Comparison of ENCODE assay signal across 13 cellular contexts in genomic region chr6:116447496-116448011, GRCh38. TPM values are rescaled to one million over a fixed set of nuclear protein-coding genes. Genes with fewer than 3 reads are reported as not detected.
DNase-seq lines count a peak whose midpoint lies in the region; ATAC-seq, FAIRE-seq and TF ChIP-seq lines count a peak whose summit lies in the region.
"Had no signal": no experiment of that assay in that cellular context is flagged by ENCODE, and none has a peak within 500 bp of the region (broad histone marks: within the 10 kb centered on the region; RNA-seq: fewer than 3 reads in every experiment).

No MANE protein-coding gene starts in this region.

- no peak overlapping the region for H4K91ac ChIP-seq in neuronal stem cell (ENCODE audit: low read depth, low read length, poor library complexity)

- H3K18ac ChIP-seq in neuronal stem cell (ENCODE audit: low read length), result no peak overlapping the region

- H3K79me1 ChIP-seq in neuronal stem cell (ENCODE audit: low read depth, low read length), result no peaks in the 10 kb centered on the region

- ATAC-seq in stimulated activated effector memory CD8-positive, alpha-beta T cell treated with anti-CD3 and anti-CD28 coated beads, Interleukin-12 subunit alpha, Interleukin-12 subunit beta, amount 100 ng/mL, for 72 hours, result peak; percentile 73
- no peak for ATAC-seq in GM18873 (IDR thresholded peaks at IDR 0.05; ENCODE audit: low FRiP score, unreplicated experiment)
- ATAC-seq: naive thymus-derived CD8-positive, alpha-beta T cell had no signal

- no peak overlapping the region for H2BK12ac ChIP-seq in neuronal stem cell (ENCODE audit: low read length)

- peak; percentile 79 for FAIRE-seq in RCC 7860 (lab: Jason Lieb, UNC)
- FAIRE-seq: GM19239 had no signal

- no peak overlapping the region for H3K14ac ChIP-seq in neuronal stem cell (ENCODE audit: low read length)

- H2BK5ac ChIP-seq in neuronal stem cell (ENCODE audit: low read length), result no peak overlapping the region

- WGBS in neuronal stem cell (ENCODE audit: extremely low coverage in 2 of 2, insufficient read length in 2 of 2, insufficient replicate concordance in 1 of 2), 2 donors, result no CpG with 5 or more reads among the region's 2 CpGs

- no peak overlapping the region for H4K8ac ChIP-seq in neuronal stem cell (ENCODE audit: low read depth, low read length)

- H2BK15ac ChIP-seq in neuronal stem cell (ENCODE audit: low read length), result no peak overlapping the region

- H3K27me3 ChIP-seq in neuronal stem cell (ENCODE audit: control insufficient read depth in 3 of 3, insufficient read depth in 3 of 3, low read depth in 1 of 3, low read length in 3 of 3), result no peaks in the 10 kb centered on the region
- H3K27me3 ChIP-seq: stomach had no signal

- H3K4ac ChIP-seq in neuronal stem cell (ENCODE audit: low read length), result no peak overlapping the region

- no peak overlapping the region for H2BK120ac ChIP-seq in neuronal stem cell (ENCODE audit: low read depth, low read length)

- no peak overlapping the region for H3K27ac ChIP-seq in neuronal stem cell (replicated peaks; ENCODE audit: low read length)
- H3K27ac ChIP-seq: 22Rv1 had no signal

- H3K4me2 ChIP-seq in neuronal stem cell (ENCODE audit: insufficient read depth, low read length, poor library complexity, severe bottlenecking), result no peak overlapping the region

- H3K9me3 Mint-ChIP-seq in stimulated activated effector memory CD8-positive, alpha-beta T cell treated with anti-CD3 and anti-CD28 coated beads, Interleukin-12 subunit alpha, Interleukin-12 subunit beta, amount 100 ng/mL, for 72 hours, result no peaks in the 10 kb centered on the region
- H3K9me3 Mint-ChIP-seq: IgD-negative memory B cell; naive thymus-derived CD8-positive, alpha-beta T cell had no signal

- H3K9ac ChIP-seq in neuronal stem cell (ENCODE audit: low read depth, low read length, poor library complexity), result no peak overlapping the region

- no peaks in the 10 kb centered on the region for H3K36me3 Mint-ChIP-seq in stimulated activated effector memory CD8-positive, alpha-beta T cell treated with anti-CD3 and anti-CD28 coated beads, Interleukin-12 subunit alpha, Interleukin-12 subunit beta, amount 100 ng/mL, for 72 hours
- H3K36me3 Mint-ChIP-seq: naive thymus-derived CD8-positive, alpha-beta T cell had no signal

- H3K4me3 ChIP-seq in fibroblast of pulmonary artery (replicated peaks; ENCODE audit: low read depth, low read length) (no peak overlapping the region), neuronal stem cell (ENCODE audit: low read length in 2 of 2) (no peak overlapping the region)
- H3K4me3 ChIP-seq: stomach had no signal

- no peak overlapping the region for H3K4me3 Mint-ChIP-seq in stimulated activated effector memory CD8-positive, alpha-beta T cell treated with anti-CD3 and anti-CD28 coated beads, Interleukin-12 subunit alpha, Interleukin-12 subunit beta, amount 100 ng/mL, for 72 hours
- H3K4me3 Mint-ChIP-seq: IgD-negative memory B cell; naive thymus-derived CD8-positive, alpha-beta T cell had no signal

- no peak overlapping the region for H3K27ac Mint-ChIP-seq in stimulated activated effector memory CD8-positive, alpha-beta T cell treated with anti-CD3 and anti-CD28 coated beads, Interleukin-12 subunit alpha, Interleukin-12 subunit beta, amount 100 ng/mL, for 72 hours
- H3K27ac Mint-ChIP-seq: IgD-negative memory B cell had no signal

- H3K9me3 ChIP-seq in neuronal stem cell (replicated peaks in 1 of 2; ENCODE audit: control insufficient read depth in 2 of 2, insufficient read depth in 1 of 2, low read depth in 1 of 2, low read length in 2 of 2), result no peaks in the 10 kb centered on the region
- H3K9me3 ChIP-seq: stomach had no signal

- no peak overlapping the region for H2AK5ac ChIP-seq in neuronal stem cell (ENCODE audit: low read depth, low read length)

- no peak overlapping the region for H2AFZ ChIP-seq in neuronal stem cell (ENCODE audit: low read length)

- peaks cover 35% of the 10 kb centered on the region for H3K4me1 Mint-ChIP-seq in stimulated activated effector memory CD8-positive, alpha-beta T cell treated with anti-CD3 and anti-CD28 coated beads, Interleukin-12 subunit alpha, Interleukin-12 subunit beta, amount 100 ng/mL, for 72 hours

- no peak for TF ChIP-seq CTCF in fibroblast of pulmonary artery (IDR thresholded peaks at IDR 0.05; ENCODE audit: low read length, missing control alignments)

- H3K36me3 ChIP-seq in neuronal stem cell (replicated peaks in 1 of 2; ENCODE audit: control insufficient read depth in 2 of 2, insufficient read depth in 2 of 2, low read length in 2 of 2), result no peaks in the 10 kb centered on the region
- H3K36me3 ChIP-seq: stomach had no signal

- H3K4me1 ChIP-seq in neuronal stem cell (ENCODE audit: control insufficient read depth in 2 of 2, insufficient read depth in 1 of 2, low read depth in 1 of 2, low read length in 2 of 2), result peaks cover 2 to 15% of the 10 kb centered on the region in 2 donors

- H3K23ac ChIP-seq in neuronal stem cell (ENCODE audit: low read depth, low read length, poor library complexity), result no peak overlapping the region

- DNase-seq in DMS53 (lab: John Stamatoyannopoulos, UW) (peak; percentile 1), DMS53 treated with DMSO at 0.1 percent for 48 hours (lab: John Stamatoyannopoulos, UW; ENCODE audit: unreplicated experiment) (no peak), RCC 7860 (ENCODE audit: low spot score) (peak; percentile 51), fibroblast of pulmonary artery (ENCODE audit: low read depth) (peak; percentile 99), neuronal stem cell (ENCODE audit: low spot score) (no peak)
- DNase-seq in stimulated activated effector memory CD8-positive, alpha-beta T cell treated with anti-CD3 and anti-CD28 coated beads, Interleukin-12 subunit alpha, Interleukin-12 subunit beta, amount 100 ng/mL, for 72 hours (ENCODE audit: low spot score in 2 of 2), result no peak
- no peak for DNase-seq in stimulated activated naive CD4-positive, alpha-beta T cell treated with Interleukin-2 at 50 U/mL for 16 hours (lab: John Stamatoyannopoulos, UW)
- DNase-seq: naive thymus-derived CD8-positive, alpha-beta T cell; stomach had no signal

RNA-seq across cellular contexts. Expression of gene CALHM6, which starts 13.6 kb away (rescaled TPM):
- 0.46 TPM for polyA plus RNA-seq in neuronal stem cell (2013, experiment 1 of 2)
- 0.61 TPM for polyA plus RNA-seq in neuronal stem cell (2013, experiment 2 of 2)

Comparison
In these comparisons a context has a peak if more than half of its experiments do, and no peak if none do; other contexts are left out.
1. DNase-seq: peak in DMS53 (single experiment), RCC 7860 (single experiment) and fibroblast of pulmonary artery (single experiment); none in DMS53 treated with DMSO at 0.1 percent for 48 hours (single experiment), stimulated activated effector memory CD8-positive, alpha-beta T cell treated with anti-CD3 and anti-CD28 coated beads, Interleukin-12 subunit alpha, Interleukin-12 subunit beta, amount 100 ng/mL, for 72 hours (0 of 2), stimulated activated naive CD4-positive, alpha-beta T cell treated with Interleukin-2 at 50 U/mL for 16 hours (single experiment) and neuronal stem cell (single experiment).